15 cellular contexts compared by ENCODE assay signal in the genomic region with DNA sequence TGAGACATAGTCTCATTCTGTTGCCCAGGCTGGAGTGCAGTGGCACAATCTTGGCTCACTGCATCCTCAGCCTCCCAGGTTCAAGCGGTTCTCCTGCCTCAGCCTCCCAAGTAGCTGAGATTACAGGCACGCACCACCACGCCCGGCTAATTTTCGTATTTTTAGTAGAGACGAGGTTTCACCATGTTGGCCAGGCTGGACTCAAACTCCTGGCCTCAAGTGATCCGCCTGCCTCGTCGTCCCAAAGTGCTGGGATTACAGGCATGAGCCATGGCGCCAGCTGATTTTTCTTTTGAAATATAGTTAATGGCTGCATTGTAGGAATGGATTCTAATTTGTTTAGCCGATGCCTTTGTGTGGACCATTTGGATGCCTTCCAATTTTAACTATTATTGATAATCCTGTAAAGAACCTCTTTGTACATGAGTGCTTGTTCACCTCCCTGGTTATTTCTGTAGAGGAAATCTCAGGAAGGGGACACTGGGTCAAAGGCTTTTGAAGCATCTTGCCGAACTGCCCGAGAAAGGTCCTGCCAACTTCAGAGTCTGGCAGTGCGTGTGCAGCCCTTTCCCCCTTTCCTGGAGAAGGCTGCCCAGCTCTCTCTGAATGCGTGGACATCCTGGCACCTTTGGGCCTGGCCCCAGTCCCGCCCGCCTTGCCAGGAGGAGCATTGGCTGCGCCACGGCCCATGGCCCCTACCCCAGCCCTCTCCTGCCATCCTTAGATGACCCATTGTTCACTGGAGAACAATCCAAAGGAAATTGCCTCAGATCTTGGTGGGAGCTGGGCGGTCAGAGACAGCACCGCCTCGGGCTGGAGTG. TPM values are rescaled to one million over a fixed set of nuclear protein-coding genes. Genes with fewer than 3 reads are reported as not detected.
DNase-seq lines count a peak whose midpoint lies in the region; ATAC-seq and TF ChIP-seq lines count a peak whose summit lies in the region.
"Had no signal": no experiment of that assay in that cellular context is flagged by ENCODE, and none has a peak within 500 bp of the region (broad histone marks: within the 10 kb centered on the region; RNA-seq: fewer than 3 reads in every experiment).

No MANE protein-coding gene starts in this region.

- WGBS in gastroesophageal sphincter (ENCODE audit: low coverage in 1 of 2), 2 donors, result 83 to 88% methylated on average over 6 to 13 of the region's 22 CpGs

- H3K27me3 ChIP-seq in ascending aorta (no peaks in the 10 kb centered on the region), gastroesophageal sphincter (peaks cover 22% of the 10 kb centered on the region), thoracic aorta (replicated peaks; ENCODE audit: insufficient read depth) (no peaks in the 10 kb centered on the region)

- DNase-seq in ascending aorta (ENCODE audit: low spot score in 2 of 2), result no peak
- DNase-seq in lung microvascular endothelial cell (ENCODE audit: low read depth in 2 of 2), result peak; percentile 13 to 66
- no peak for DNase-seq in thoracic aorta (ENCODE audit: low spot score)
- no peak for DNase-seq in DMS 273 (lab: John Stamatoyannopoulos, UW; ENCODE audit: unreplicated experiment)
- DNase-seq in NCI-H2107 treated with DMSO at 0.1 percent for 48 hours (lab: John Stamatoyannopoulos, UW; ENCODE audit: unreplicated experiment), result no peak
- no peak for DNase-seq in inferior parietal cortex (ENCODE audit: extremely low spot score)
- DNase-seq: activated naive CD4-positive, alpha-beta T cell treated with Interleukin-2 at 50 U/mL for 16 hours; CD4-positive, alpha-beta T cell; EL; erythroblast; retina; stimulated activated CD4-positive, alpha-beta T cell treated with anti-CD3 and anti-CD28 coated beads, Interleukin-4, amount 100 ng/mL, for 24 hours had no signal

- H3K4me1 ChIP-seq in ascending aorta (peaks cover 0 to 10% of the 10 kb centered on the region in 2 donors), gastroesophageal sphincter (no peaks in the 10 kb centered on the region), thoracic aorta (ENCODE audit: control insufficient read depth in 1 of 2, low read depth in 2 of 2) (peaks cover 9 to 15% of the 10 kb centered on the region in 2 donors)

- peak overlapping the region; percentile 77 to 84 for H3K27ac ChIP-seq in ascending aorta
- H3K27ac ChIP-seq in gastroesophageal sphincter, result peak overlapping the region in 3 of 4 donors; percentile 23 to 51 (median 41)
- H3K27ac ChIP-seq in thoracic aorta, result peak overlapping the region; percentile 67 to 77
- H3K27ac ChIP-seq: SK-N-MC had no signal

- no peak for TF ChIP-seq POLR2A in gastroesophageal sphincter (IDR thresholded peaks at IDR 0.05)

- peak; percentile 65 for ATAC-seq in gastroesophageal sphincter
- no peak for ATAC-seq in thoracic aorta (ENCODE audit: insufficient number of reproducible peaks, low FRiP score, low read depth)
- ATAC-seq: WTC11 had no signal

- H3K4me3 ChIP-seq in ascending aorta (peak overlapping the region in 1 of 2 donors; percentile 16), gastroesophageal sphincter (no peak overlapping the region), thoracic aorta (peak overlapping the region; percentile 40)
- H3K4me3 ChIP-seq: SK-N-MC had no signal

- H3K9me3 ChIP-seq in ascending aorta (no peaks in the 10 kb centered on the region), gastroesophageal sphincter (no peaks in the 10 kb centered on the region), thoracic aorta (no peaks in the 10 kb centered on the region)

- intact Hi-C loops in ascending aorta (cut with DNase I), result no loop called here

- H3K36me3 ChIP-seq in ascending aorta, result no peaks in the 10 kb centered on the region
- H3K36me3 ChIP-seq in gastroesophageal sphincter, result peaks cover 0 to 12% of the 10 kb centered on the region in 2 donors
- no peaks in the 10 kb centered on the region for H3K36me3 ChIP-seq in thoracic aorta

- TF ChIP-seq CTCF in ascending aorta (IDR thresholded peaks at IDR 0.05) (no peak), gastroesophageal sphincter (IDR thresholded peaks at IDR 0.05) (no peak), thoracic aorta (IDR thresholded peaks at IDR 0.05) (no peak)

- TF ChIP-seq EP300 in gastroesophageal sphincter (IDR thresholded peaks at IDR 0.05), result no peak

RNA-seq across cellular contexts. Expression of gene NUP214, which starts 8.9 kb away (rescaled TPM):
- total RNA-seq in ascending aorta (234 TPM), gastroesophageal sphincter (10 to 100 TPM; 25.8 to 68.2 (median 36.9) TPM), lung microvascular endothelial cell (6.5 and 7.5 TPM in 2 replicates), thoracic aorta (10 to 100 TPM; 44.3 to 55.0 TPM)

RNA-seq across cellular contexts. Expression of gene AIF1L, which starts 20.2 kb away (rescaled TPM):
- total RNA-seq in ascending aorta, result 30.5 TPM
- total RNA-seq in gastroesophageal sphincter, result 10 to 100 TPM in 3 of 4 donors, 1 to 10 TPM in 1; 5.4 to 28.5 (median 17.1) TPM
- total RNA-seq in lung microvascular endothelial cell, result 0.60 and 1.7 TPM in 2 replicates
- total RNA-seq in thoracic aorta, result 10 to 100 TPM; 18.8 to 21.9 TPM
- total RNA-seq: CD4-positive, alpha-beta T cell had no signal

Comparison
In these comparisons a context has a peak if more than half of its experiments do, and no peak if none do; other contexts are left out.
1. DNase-seq: peak in lung microvascular endothelial cell (2 of 2); none in ascending aorta (0 of 2), thoracic aorta (single experiment), DMS 273 (single experiment), NCI-H2107 treated with DMSO at 0.1 percent for 48 hours (single experiment) and inferior parietal cortex (single experiment).
2. Peak in every context shown above with its lines, with median percentiles within 50 percentile points of each other: H3K27ac ChIP-seq.